11 cellular contexts compared by ENCODE assay signal in genomic region chr12:1916396-1917171, GRCh38. TPM values are rescaled to one million over a fixed set of nuclear protein-coding genes. Genes with fewer than 3 reads are reported as not detected.
DNase-seq lines count a peak whose midpoint lies in the region; ATAC-seq and TF ChIP-seq lines count a peak whose summit lies in the region.
"Had no signal": no experiment of that assay in that cellular context is flagged by ENCODE, and none has a peak within 500 bp of the region (broad histone marks: within the 10 kb centered on the region; RNA-seq: fewer than 3 reads in every experiment).

No MANE protein-coding gene starts in this region.

- ATAC-seq in activated T-cell treated with anti-CD3 and anti-CD28 coated beads, Interleukin-2, amount 50 U/mL, for 4 hours = no peak
- no peak for ATAC-seq in HG02642 (IDR thresholded peaks at IDR 0.05; ENCODE audit: poor library complexity, unreplicated experiment)

- H3K4me3 ChIP-seq in left ventricle myocardium inferior = no peak overlapping the region

- H3K27ac ChIP-seq in left ventricle myocardium inferior (replicated peaks) = peak overlapping the region; percentile 21
- H3K27ac ChIP-seq: epithelial cell of prostate had no signal

- no peaks in the 10 kb centered on the region for H3K9me3 Mint-ChIP-seq in activated T-cell treated with anti-CD3 and anti-CD28 coated beads, Interleukin-2, amount 50 U/mL, for 4 hours
- H3K9me3 Mint-ChIP-seq: CD8-positive, alpha-beta T cell had no signal

- peaks cover 7% of the 10 kb centered on the region for H3K27me3 ChIP-seq in left ventricle myocardium inferior (ENCODE audit: low read depth)

- peak; percentile 11 for DNase-seq in activated T-cell treated with anti-CD3 and anti-CD28 coated beads, Interleukin-2, amount 50 U/mL, for 1 hour
- no peak for DNase-seq in activated T-cell treated with anti-CD3 and anti-CD28 coated beads, Interleukin-2, amount 50 U/mL, for 4 hours
- DNase-seq in NCI-H69 (lab: John Stamatoyannopoulos, UW) = peak; percentile 69
- DNase-seq in left ventricle myocardium inferior = peak; percentile 80
- DNase-seq in superior temporal gyrus (ENCODE audit: extremely low spot score) = peak; percentile 21
- DNase-seq in amniotic stem cell (lab: John Stamatoyannopoulos, UW) = no peak
- DNase-seq in KG1 (lab: John Stamatoyannopoulos, UW) = no peak
- DNase-seq: RPMI8226 had no signal

- no peaks in the 10 kb centered on the region for H3K36me3 ChIP-seq in left ventricle myocardium inferior

- TF ChIP-seq CTCF in left ventricle myocardium inferior (IDR thresholded peaks at IDR 0.05; ENCODE audit: borderline replicate concordance) = no peak

- H3K4me1 ChIP-seq in left ventricle myocardium inferior = peaks cover 16% of the 10 kb centered on the region

- H3K4me3 Mint-ChIP-seq in activated T-cell treated with anti-CD3 and anti-CD28 coated beads, Interleukin-2, amount 50 U/mL, for 4 hours = no peak overlapping the region

- no peaks in the 10 kb centered on the region for H3K36me3 Mint-ChIP-seq in activated T-cell treated with anti-CD3 and anti-CD28 coated beads, Interleukin-2, amount 50 U/mL, for 4 hours (ENCODE audit: insufficient read depth)
- H3K36me3 Mint-ChIP-seq: CD8-positive, alpha-beta T cell had no signal

- no peaks in the 10 kb centered on the region for H3K9me3 ChIP-seq in left ventricle myocardium inferior (replicated peaks)

- peaks cover 16% of the 10 kb centered on the region for H3K4me1 Mint-ChIP-seq in activated T-cell treated with anti-CD3 and anti-CD28 coated beads, Interleukin-2, amount 50 U/mL, for 4 hours (ENCODE audit: low read depth)

- intact Hi-C loops in left ventricle myocardium inferior (cut with micrococcal nuclease) = no loop called here

- H3K27me3 Mint-ChIP-seq in activated T-cell treated with anti-CD3 and anti-CD28 coated beads, Interleukin-2, amount 50 U/mL, for 4 hours (ENCODE audit: low read depth) = peaks cover 5% of the 10 kb centered on the region

RNA-seq across cellular contexts. Expression of gene CACNA2D4, which starts 1.9 kb away (rescaled TPM):
- 1 to 10 TPM; 3.4 to 7.1 (median 3.5) TPM for total RNA-seq in activated T-cell treated with anti-CD3 and anti-CD28 coated beads, Interleukin-2, amount 50 U/mL, for 4 hours
- 1.2 TPM for total RNA-seq in left ventricle myocardium inferior

Comparison
In these comparisons a context has a peak if more than half of its experiments do, and no peak if none do; other contexts are left out.
1. DNase-seq: peak in activated T-cell treated with anti-CD3 and anti-CD28 coated beads, Interleukin-2, amount 50 U/mL, for 1 hour (single experiment), NCI-H69 (single experiment), left ventricle myocardium inferior (single experiment) and superior temporal gyrus (single experiment); none in activated T-cell treated with anti-CD3 and anti-CD28 coated beads, Interleukin-2, amount 50 U/mL, for 4 hours (single experiment), amniotic stem cell (single experiment) and KG1 (single experiment).